9 cellular contexts compared by ENCODE assay signal in the genomic region with DNA sequence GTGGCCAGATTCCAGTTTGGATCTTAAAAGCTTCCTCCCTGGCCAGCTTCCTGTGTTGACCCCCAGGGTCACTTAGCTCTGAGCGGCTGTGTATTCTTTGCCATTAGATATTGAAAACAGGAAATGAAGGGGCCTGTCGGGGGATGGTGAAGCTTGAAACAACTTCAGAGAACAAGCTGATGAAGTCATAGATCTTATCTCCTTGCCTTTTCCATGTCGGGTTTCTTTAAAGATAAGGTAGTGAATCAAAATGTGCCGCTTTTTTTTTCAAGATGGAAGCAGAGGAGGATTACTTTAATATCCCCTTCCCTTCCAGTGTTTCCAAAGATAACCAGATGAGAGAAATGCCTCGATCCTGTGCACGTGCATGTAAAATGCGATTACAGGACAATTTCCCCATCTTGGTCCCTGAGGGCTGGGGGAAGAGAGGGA.
DNase-seq lines count a peak whose midpoint lies in the region; ATAC-seq, FAIRE-seq and TF ChIP-seq lines count a peak whose summit lies in the region.
"Had no signal": no experiment of that assay in that cellular context is flagged by ENCODE, and none has a peak within 500 bp of the region (broad histone marks: within the 10 kb centered on the region; RNA-seq: fewer than 3 reads in every experiment).

No MANE protein-coding gene starts in this region.

- no peaks in the 10 kb centered on the region for H3K36me3 ChIP-seq in K562 (ENCODE audit: control insufficient read depth, insufficient read depth, low read length)
- H3K36me3 ChIP-seq in ovary: no peaks in the 10 kb centered on the region
- H3K36me3 ChIP-seq: prostate gland had no signal

- no peak for FAIRE-seq in K562 (lab: Jason Lieb, UNC)

- no peak for TF ChIP-seq RAD21 in K562 (CRISPR knock-in tag; conservative IDR thresholded peaks at IDR 0.05 in 1 of 2, IDR thresholded peaks at IDR 0.05 in 1 of 2)

- H3K4me1 Mint-ChIP-seq in immature natural killer cell: no peaks in the 10 kb centered on the region

- H2AFZ ChIP-seq in K562 (ENCODE audit: low read depth, low read length): no peak overlapping the region

- H3K4me2 ChIP-seq in K562 (ENCODE audit: insufficient read depth, low read length): no peak overlapping the region

- no peak overlapping the region for H3K27ac Mint-ChIP-seq in immature natural killer cell

- H3K4me3 ChIP-seq in K562 (no peak overlapping the region), ovary (no peak overlapping the region)
- H3K4me3 ChIP-seq: prostate gland had no signal

- peaks cover 2 to 20% (median 6%) of the 10 kb centered on the region in 3 donors for H3K27me3 Mint-ChIP-seq in immature natural killer cell (ENCODE audit: low read depth in 3 of 3)

- no peak overlapping the region for H3K9ac ChIP-seq in K562 (ENCODE audit: insufficient read depth in 1 of 2, low read depth in 2 of 2, low read length in 2 of 2)

- H3K9me3 ChIP-seq in K562 (replicated peaks; ENCODE audit: control insufficient read depth, insufficient read depth, low read depth, low read length): no peaks in the 10 kb centered on the region
- no peaks in the 10 kb centered on the region for H3K9me3 ChIP-seq in ovary
- H3K9me3 ChIP-seq: prostate gland had no signal

- TF ChIP-seq CTCF in K562 (IDR thresholded peaks at IDR 0.05 in 2 of 3, conservative IDR thresholded peaks at IDR 0.05 in 1 of 3; ENCODE audit: insufficient read depth in 2 of 3, low read depth in 1 of 3, low read length in 3 of 3) (no peak), ovary (IDR thresholded peaks at IDR 0.05) (no peak)

- WGBS in K562 (ENCODE audit: insufficient coverage, low coverage, missing lambda C conversion rate): 3% methylated on average over 6 of the region's 7 CpGs
- 32 to 48% (median 40%) methylated on average over 7 of the region's 7 CpGs for WGBS in ovary, 3 donors

- H3K4me1 ChIP-seq in K562 (replicated peaks in 1 of 2; ENCODE audit: control insufficient read depth in 2 of 2, insufficient read depth in 2 of 2, low read length in 2 of 2): no peaks in the 10 kb centered on the region; a peak in 1 of 5 replicates
- H3K4me1 ChIP-seq in ovary (ENCODE audit: insufficient read depth): peaks cover 3% of the 10 kb centered on the region
- H3K4me1 ChIP-seq: prostate gland had no signal

- ATAC-seq in K562 (no peak), GM21367 (IDR thresholded peaks at IDR 0.05; ENCODE audit: unreplicated experiment) (no peak), GM19035 (IDR thresholded peaks at IDR 0.05; ENCODE audit: unreplicated experiment) (no peak)

- TF ChIP-seq POLR2A in K562 (conservative IDR thresholded peaks at IDR 0.05): no peak
- no peak for TF ChIP-seq POLR2A in ovary (IDR thresholded peaks at IDR 0.05)

- H3K36me3 Mint-ChIP-seq in immature natural killer cell: no peaks in the 10 kb centered on the region

- H3K9me3 Mint-ChIP-seq in immature natural killer cell: peaks cover 0 to 2% (median 0%) of the 10 kb centered on the region in 6 donors

- CTCF ChIA-PET in K562 (lab: Yijun Ruan, JAX; ENCODE audit: low intra/inter-chr PET ratio): no interaction called here

- H3K27me3 ChIP-seq in K562 (ENCODE audit: control insufficient read depth in 2 of 2, insufficient read depth in 2 of 2, low read length in 2 of 2) (no peaks in the 10 kb centered on the region; a peak in 1 of 5 replicates), ovary (no peaks in the 10 kb centered on the region)

- DNase-seq in EL: peak; percentile 10
- peak; percentile 28 for DNase-seq in T-helper 22 cell (ENCODE audit: low read depth)
- DNase-seq in K562 (ENCODE audit: extremely low read depth in 1 of 4, low spot score in 3 of 4): peak in 1 of 4 experiments; percentile 2
- peak; percentile 32 to 58 (median 48) for DNase-seq in ovary
- DNase-seq in NOMO-1 treated with dmso at 0.1 percent for 144 hours (lab: John Stamatoyannopoulos, UW; ENCODE audit: unreplicated experiment): no peak
- no peak for DNase-seq in immature natural killer cell

- no peaks in the 10 kb centered on the region for H3K79me2 ChIP-seq in K562 (ENCODE audit: control insufficient read depth, insufficient read depth, low read length)

- no TSS peak for BruUV-seq in K562 (replicated peaks; lab: Mats Ljungman, UMichigan)

- POLR2A ChIA-PET in K562 (lab: Yijun Ruan, JAX): no interaction called here

- in situ Hi-C loops in K562 (cut with MboI): no loop called here

- no peaks in the 10 kb centered on the region for H4K20me1 ChIP-seq in K562 (replicated peaks; ENCODE audit: control insufficient read depth, insufficient read depth, low read length)

- no peak for TF ChIP-seq EP300 in K562 (IDR thresholded peaks at IDR 0.05; ENCODE audit: low read length)
- TF ChIP-seq EP300 in ovary (IDR thresholded peaks at IDR 0.05): no peak

- H3K27ac ChIP-seq in K562 (ENCODE audit: extremely low read depth, low read depth, low read length) (no peak overlapping the region), ovary (peak overlapping the region in 1 of 2 donors; percentile 9)
- H3K27ac ChIP-seq: prostate gland had no signal

- intact Hi-C loops in K562 (cut with micrococcal nuclease) (no loop called here), ovary (cut with DNase I) (loop anchor here in 1 of 4 donors (10.0 kb wide), 1 partner anchor 55 kb away; no protein-coding TSS in a partner anchor)

- no peaks in the 10 kb centered on the region for H3K9me1 ChIP-seq in K562 (ENCODE audit: control insufficient read depth, insufficient read depth, low read length)

- H3K4me3 Mint-ChIP-seq in immature natural killer cell: no peak overlapping the region

TF ChIP-seq in K562, 482 proteins besides CTCF, POLR2A, EP300 and RAD21 (continues in another document):
- TF ChIP-seq, protein P1, sequence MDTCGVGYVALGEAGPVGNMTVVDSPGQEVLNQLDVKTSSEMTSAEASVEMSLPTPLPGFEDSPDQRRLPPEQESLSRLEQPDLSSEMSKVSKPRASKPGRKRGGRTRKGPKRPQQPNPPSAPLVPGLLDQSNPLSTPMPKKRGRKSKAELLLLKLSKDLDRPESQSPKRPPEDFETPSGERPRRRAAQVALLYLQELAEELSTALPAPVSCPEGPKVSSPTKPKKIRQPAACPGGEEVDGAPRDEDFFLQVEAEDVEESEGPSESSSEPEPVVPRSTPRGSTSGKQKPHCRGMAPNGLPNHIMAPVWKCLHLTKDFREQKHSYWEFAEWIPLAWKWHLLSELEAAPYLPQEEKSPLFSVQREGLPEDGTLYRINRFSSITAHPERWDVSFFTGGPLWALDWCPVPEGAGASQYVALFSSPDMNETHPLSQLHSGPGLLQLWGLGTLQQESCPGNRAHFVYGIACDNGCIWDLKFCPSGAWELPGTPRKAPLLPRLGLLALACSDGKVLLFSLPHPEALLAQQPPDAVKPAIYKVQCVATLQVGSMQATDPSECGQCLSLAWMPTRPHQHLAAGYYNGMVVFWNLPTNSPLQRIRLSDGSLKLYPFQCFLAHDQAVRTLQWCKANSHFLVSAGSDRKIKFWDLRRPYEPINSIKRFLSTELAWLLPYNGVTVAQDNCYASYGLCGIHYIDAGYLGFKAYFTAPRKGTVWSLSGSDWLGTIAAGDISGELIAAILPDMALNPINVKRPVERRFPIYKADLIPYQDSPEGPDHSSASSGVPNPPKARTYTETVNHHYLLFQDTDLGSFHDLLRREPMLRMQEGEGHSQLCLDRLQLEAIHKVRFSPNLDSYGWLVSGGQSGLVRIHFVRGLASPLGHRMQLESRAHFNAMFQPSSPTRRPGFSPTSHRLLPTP (IDR thresholded peaks at IDR 0.05; ENCODE audit: borderline replicate concordance, extremely low read depth, insufficient read length): no peak
- TF ChIP-seq TEAD4 (IDR thresholded peaks at IDR 0.05; ENCODE audit: low read length) (peak; percentile 27; the same call in 1 of the 2 replicates), TEAD4 (CRISPR knock-in tag; IDR thresholded peaks at IDR 0.05; ENCODE audit: borderline replicate concordance) (no peak), JUNB (CRISPR knock-in tag; conservative IDR thresholded peaks at IDR 0.05) (no peak), EHMT2 (IDR thresholded peaks at IDR 0.05) (no peak), SPI1 (IDR thresholded peaks at IDR 0.05; ENCODE audit: borderline replicate concordance, low read depth, low read length) (0 out of 2 replicates have a peak, but pooled peaks have one; percentile 1), LEF1 (IDR thresholded peaks at IDR 0.05) (peak; percentile 33; the same call in 1 of the 2 replicates), NFIC (IDR thresholded peaks at IDR 0.05) (no peak), ATF7 (IDR thresholded peaks at IDR 0.05) (peak; percentile 68), ZNF253 (CRISPR knock-in tag; conservative IDR thresholded peaks at IDR 0.05) (no peak), ILK (tag; IDR thresholded peaks at IDR 0.05; ENCODE audit: borderline replicate concordance, low read depth) (no peak), CHD2 (IDR thresholded peaks at IDR 0.05; ENCODE audit: low read depth, low read length) (no peak), SAFB2 (IDR thresholded peaks at IDR 0.05; ENCODE audit: borderline replicate concordance, low read depth, low read length, severe bottlenecking) (no peak), KDM5B (IDR thresholded peaks at IDR 0.05; ENCODE audit: insufficient replicate concordance, low read depth, low read length) (no peak), ZNF232 (CRISPR knock-in tag; IDR thresholded peaks at IDR 0.05) (no peak)
- TF ChIP-seq, protein P2, sequence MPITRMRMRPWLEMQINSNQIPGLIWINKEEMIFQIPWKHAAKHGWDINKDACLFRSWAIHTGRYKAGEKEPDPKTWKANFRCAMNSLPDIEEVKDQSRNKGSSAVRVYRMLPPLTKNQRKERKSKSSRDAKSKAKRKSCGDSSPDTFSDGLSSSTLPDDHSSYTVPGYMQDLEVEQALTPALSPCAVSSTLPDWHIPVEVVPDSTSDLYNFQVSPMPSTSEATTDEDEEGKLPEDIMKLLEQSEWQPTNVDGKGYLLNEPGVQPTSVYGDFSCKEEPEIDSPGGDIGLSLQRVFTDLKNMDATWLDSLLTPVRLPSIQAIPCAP (CRISPR knock-in tag; IDR thresholded peaks at IDR 0.05; ENCODE audit: borderline replicate concordance): no peak
- TF ChIP-seq, protein P3, sequence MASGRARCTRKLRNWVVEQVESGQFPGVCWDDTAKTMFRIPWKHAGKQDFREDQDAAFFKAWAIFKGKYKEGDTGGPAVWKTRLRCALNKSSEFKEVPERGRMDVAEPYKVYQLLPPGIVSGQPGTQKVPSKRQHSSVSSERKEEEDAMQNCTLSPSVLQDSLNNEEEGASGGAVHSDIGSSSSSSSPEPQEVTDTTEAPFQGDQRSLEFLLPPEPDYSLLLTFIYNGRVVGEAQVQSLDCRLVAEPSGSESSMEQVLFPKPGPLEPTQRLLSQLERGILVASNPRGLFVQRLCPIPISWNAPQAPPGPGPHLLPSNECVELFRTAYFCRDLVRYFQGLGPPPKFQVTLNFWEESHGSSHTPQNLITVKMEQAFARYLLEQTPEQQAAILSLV (tag; IDR thresholded peaks at IDR 0.05): no peak

Comparison
In these comparisons a context has a peak if more than half of its experiments do, and no peak if none do; other contexts are left out.
1. DNase-seq: peak in EL (single experiment), T-helper 22 cell (single experiment) and ovary (5 of 5); none in NOMO-1 treated with dmso at 0.1 percent for 144 hours (single experiment) and immature natural killer cell (0 of 3).